Comparison of ENCODE assay signal across 8 cellular contexts in genomic region chr9:36191290-36191645, GRCh38. TPM values are rescaled to one million over a fixed set of nuclear protein-coding genes. Genes with fewer than 3 reads are reported as not detected.
DNase-seq lines count a peak whose midpoint lies in the region; ATAC-seq and TF ChIP-seq lines count a peak whose summit lies in the region.

No MANE protein-coding gene starts in this region.

- H3K4me3 ChIP-seq in AG04449 (ENCODE audit: low read depth, low read length), result peak overlapping the region; percentile 68
- H3K4me3 ChIP-seq in fibroblast of villous mesenchyme (ENCODE audit: low read depth, low read length), result peak overlapping the region; percentile 93
- peak overlapping the region; percentile 96 for H3K4me3 ChIP-seq in trophoblast cell (ENCODE audit: low read depth, low read length)
- peak overlapping the region; percentile 83 to 98 for H3K4me3 ChIP-seq in uterus

- H3K18ac ChIP-seq in trophoblast cell (ENCODE audit: low read length), result peak overlapping the region; percentile 98

- H2AFZ ChIP-seq in trophoblast cell (ENCODE audit: insufficient read depth, low read length, poor library complexity), result peak overlapping the region; percentile 71

- no peak overlapping the region for H3K23ac ChIP-seq in trophoblast cell (ENCODE audit: low read length)

- peaks cover 0 to 2% of the 10 kb centered on the region in 2 experiments for H3K36me3 ChIP-seq in trophoblast cell (ENCODE audit: control insufficient read depth in 1 of 2, insufficient read depth in 2 of 2, low read length in 2 of 2)
- H3K36me3 ChIP-seq in uterus, result no peaks in the 10 kb centered on the region

- H2AK5ac ChIP-seq in trophoblast cell (ENCODE audit: low read length), result peak overlapping the region; percentile 83

- peak overlapping the region; percentile 93 for H3K14ac ChIP-seq in trophoblast cell (ENCODE audit: low read length)

- no peak for TF ChIP-seq CTCF in AG04449 (IDR thresholded peaks at IDR 0.05; ENCODE audit: insufficient read depth, low read length, missing control alignments)
- no peak for TF ChIP-seq CTCF in fibroblast of villous mesenchyme (IDR thresholded peaks at IDR 0.05; ENCODE audit: insufficient read depth, low read depth, low read length)
- TF ChIP-seq CTCF in uterus (IDR thresholded peaks at IDR 0.05), result no peak

- no peak overlapping the region for H2BK12ac ChIP-seq in trophoblast cell (ENCODE audit: low read length)

- peak overlapping the region; percentile 87 for H2BK5ac ChIP-seq in trophoblast cell (ENCODE audit: low read depth, low read length, poor library complexity)

- H4K12ac ChIP-seq in trophoblast cell (ENCODE audit: low read depth, low read length), result peak overlapping the region; percentile 80

- peaks cover 14% of the 10 kb centered on the region for H3K79me1 ChIP-seq in trophoblast cell (ENCODE audit: low read length)

- H2BK120ac ChIP-seq in trophoblast cell (ENCODE audit: insufficient read depth, low read length, poor library complexity), result peak overlapping the region; percentile 93

- WGBS in trophoblast cell (ENCODE audit: extremely low coverage, insufficient coverage, insufficient read length), result no CpG with 5 or more reads among the region's 18 CpGs

- peaks cover 7 to 20% of the 10 kb centered on the region in 2 experiments for H3K4me1 ChIP-seq in trophoblast cell (ENCODE audit: control insufficient read depth in 1 of 2, insufficient read depth in 2 of 2, low read length in 2 of 2)
- H3K4me1 ChIP-seq in uterus, result peaks cover 0 to 18% of the 10 kb centered on the region in 2 donors

- DNase-seq in AG04449 (ENCODE audit: low read depth, low spot score) (no peak), NAMALWA (ENCODE audit: low spot score) (peak; percentile 62), fibroblast of villous mesenchyme (ENCODE audit: low read depth) (peak; percentile 48), trophoblast cell (peak in 1 of 2 donors; percentile 51), uterus (no peak)
- DNase-seq in activated T-cell treated with anti-CD3 and anti-CD28 coated beads, Interleukin-2, amount 50 U/mL, for 48 hours, result peak; percentile 63 to 64

- H3K4ac ChIP-seq in trophoblast cell (ENCODE audit: low read depth, low read length), result peak overlapping the region; percentile 100

- H3K9ac ChIP-seq in trophoblast cell (ENCODE audit: low read length), result peak overlapping the region; percentile 98

- H3K27me3 ChIP-seq in trophoblast cell (ENCODE audit: insufficient read depth, low read length) (no peaks in the 10 kb centered on the region), uterus (no peaks in the 10 kb centered on the region)

- H3K27ac ChIP-seq in trophoblast cell (ENCODE audit: low read depth, low read length) (peak overlapping the region; percentile 81), uterus (peak overlapping the region; percentile 90 to 93)

- H3K9me3 ChIP-seq in trophoblast cell (ENCODE audit: insufficient read depth, low read depth, low read length) (no peaks in the 10 kb centered on the region), uterus (no peaks in the 10 kb centered on the region)

- H4K8ac ChIP-seq in trophoblast cell (ENCODE audit: low read depth, low read length), result peak overlapping the region; percentile 95

- CTCF ChIA-PET in AG04449 (lab: Yijun Ruan, JAX), result interaction anchor here (1.1 to 5.6 kb wide), 18 partner anchors 8 to 246 kb away, joined by 3 to 35 read pairs (median 6); no protein-coding TSS in a partner anchor

- H3K4me2 ChIP-seq in trophoblast cell (ENCODE audit: low read length), result peak overlapping the region; percentile 70

- H4K91ac ChIP-seq in trophoblast cell (ENCODE audit: low read depth, low read length), result peak overlapping the region; percentile 92

- no peak for TF ChIP-seq POLR2A in uterus (IDR thresholded peaks at IDR 0.05)

- intact Hi-C loops in uterus (cut with DNase I; ENCODE audit: low total_unique reads), result no loop called here

- peaks cover 18% of the 10 kb centered on the region for H3K79me2 ChIP-seq in trophoblast cell (ENCODE audit: control insufficient read depth, insufficient read depth, low read length, poor library complexity)

- POLR2A ChIA-PET in AG04449 (lab: Yijun Ruan, JAX), result interaction anchor here (0.7 to 1.5 kb wide), 7 partner anchors 30 to 235 kb away, joined by 3 to 12 read pairs (median 3); no protein-coding TSS in a partner anchor

- ATAC-seq in GM21367 (IDR thresholded peaks at IDR 0.05; ENCODE audit: unreplicated experiment), result peak; percentile 10
- no peak for ATAC-seq in GM21737 (IDR thresholded peaks at IDR 0.05; ENCODE audit: unreplicated experiment)

RNA-seq across cellular contexts. Expression of gene CLTA, which starts 0.5 kb away (rescaled TPM):
- 194 and 265 TPM in 2 replicates for total RNA-seq in fibroblast of villous mesenchyme
- 489 and 493 TPM in 2 replicates for polyA plus RNA-seq in trophoblast cell (2013)
- 100 to 1,000 TPM; 111 to 191 (median 141) TPM for total RNA-seq in uterus

RNA-seq across cellular contexts. Expression of gene CCIN, which starts 22.1 kb away (rescaled TPM):
- total RNA-seq in fibroblast of villous mesenchyme (0.43 and 2.3 TPM in 2 replicates), uterus (1 to 10 TPM in 2 of 4 donors, under 1 TPM in 2; 0.26 to 1.6 (median 0.99) TPM)
- polyA plus RNA-seq in trophoblast cell (2013), result 0.23 and 0.33 TPM in 2 replicates

RNA-seq across cellular contexts. Expression of gene GLIPR2, which starts 54.7 kb away (rescaled TPM):
- total RNA-seq in fibroblast of villous mesenchyme (29.4 and 55.7 TPM in 2 replicates), uterus (100 to 1,000 TPM in 1 of 4 donors, 10 to 100 TPM in 3; 25.6 to 109 (median 60.8) TPM)
- polyA plus RNA-seq in trophoblast cell (2013), result 23.0 and 24.6 TPM in 2 replicates

Comparison
In these comparisons a context has a peak if more than half of its experiments do, and no peak if none do; other contexts are left out.
1. DNase-seq: peak in NAMALWA (single experiment), activated T-cell treated with anti-CD3 and anti-CD28 coated beads, Interleukin-2, amount 50 U/mL, for 48 hours (2 of 2) and fibroblast of villous mesenchyme (single experiment); none in AG04449 (single experiment) and uterus (0 of 2).
2. Peak in every context shown above with its lines, with median percentiles within 50 percentile points of each other: H3K4me3 ChIP-seq.